7 cellular contexts compared by ENCODE assay signal in the genomic region with DNA sequence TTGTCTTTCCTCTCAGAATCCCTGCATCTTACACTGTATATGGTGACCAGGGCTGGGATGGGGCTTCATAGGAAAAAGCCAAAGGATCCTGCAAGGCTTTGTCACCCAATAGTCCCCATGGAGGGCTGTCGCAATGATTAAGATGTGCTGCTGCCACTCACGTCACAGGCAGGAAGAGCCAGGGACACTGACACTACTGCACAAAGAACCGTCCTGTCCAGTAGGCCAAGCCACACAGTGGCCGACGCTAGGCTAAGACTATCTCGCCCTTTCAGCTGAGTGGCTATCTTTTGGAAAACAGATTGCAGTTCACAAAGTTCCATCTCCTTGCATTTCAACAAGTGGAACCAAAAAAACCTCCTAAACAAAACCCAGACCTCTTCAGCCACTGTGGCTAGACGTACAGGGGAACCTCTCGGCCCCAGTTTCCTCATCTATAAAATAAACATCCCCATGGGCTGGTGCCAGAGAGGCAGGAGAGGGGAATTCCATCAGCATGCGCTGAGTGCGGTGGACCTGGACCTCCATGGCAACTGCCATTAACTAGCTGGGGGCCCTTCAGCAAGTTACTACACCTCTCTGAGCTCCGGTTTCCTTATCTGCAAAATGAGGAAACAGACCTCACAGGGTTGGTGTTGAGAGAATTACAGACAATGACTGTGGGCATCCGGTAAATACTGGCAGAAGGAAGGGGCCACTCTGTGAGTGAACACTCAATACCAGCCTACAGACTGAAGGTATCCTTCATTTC. TPM values are rescaled to one million over a fixed set of nuclear protein-coding genes. Genes with fewer than 3 reads are reported as not detected.
DNase-seq lines count a peak whose midpoint lies in the region; ATAC-seq and TF ChIP-seq lines count a peak whose summit lies in the region.

No MANE protein-coding gene starts in this region.

- 52 to 68% (median 64%) methylated on average over 7 to 12 of the region's 12 CpGs for WGBS in adrenal gland, 4 donors
- 71% methylated on average over 11 of the region's 12 CpGs for WGBS in mesenchymal stem cell

- no peak overlapping the region for H4K91ac ChIP-seq in mesenchymal stem cell (ENCODE audit: low read length)

- no peak overlapping the region for H2AFZ ChIP-seq in mesenchymal stem cell (ENCODE audit: low read depth, low read length)

- H3K4me2 ChIP-seq in mesenchymal stem cell (ENCODE audit: low read length, poor library complexity, severe bottlenecking) = no peak overlapping the region

- H3K9ac ChIP-seq in mesenchymal stem cell (ENCODE audit: low read length) = no peak overlapping the region

- intact Hi-C loops in adrenal gland (cut with DNase I) = no loop called here

- peak overlapping the region; percentile 19 to 51 for H3K18ac ChIP-seq in mesenchymal stem cell (ENCODE audit: low read depth in 1 of 2, low read length in 2 of 2)

- no peak overlapping the region for H3K4me3 ChIP-seq in adrenal gland
- no peak overlapping the region for H3K4me3 ChIP-seq in mesenchymal stem cell (ENCODE audit: insufficient read depth in 1 of 2, low read depth in 1 of 2, low read length in 2 of 2)

- TF ChIP-seq POLR2A in adrenal gland (IDR thresholded peaks at IDR 0.05) = no peak

- H4K8ac ChIP-seq in mesenchymal stem cell (ENCODE audit: low read length) = no peak overlapping the region

- H3K9me3 ChIP-seq in adrenal gland (replicated peaks in 1 of 3) (no peaks in the 10 kb centered on the region), mesenchymal stem cell (ENCODE audit: control insufficient read depth, low read length) (no peaks in the 10 kb centered on the region)

- H3K27ac ChIP-seq in adrenal gland = peak overlapping the region in 4 of 5 donors; percentile 20 to 87 (median 47)
- H3K27ac ChIP-seq in mesenchymal stem cell (ENCODE audit: low read length, poor library complexity, severe bottlenecking) = no peak overlapping the region

- ATAC-seq in GM19468 (IDR thresholded peaks at IDR 0.05; ENCODE audit: extremely low read depth, unreplicated experiment) = peak; percentile 37

- no peaks in the 10 kb centered on the region for H3K79me1 ChIP-seq in mesenchymal stem cell (replicated peaks; ENCODE audit: low read length, poor library complexity, severe bottlenecking)

- no peak overlapping the region for H2BK120ac ChIP-seq in mesenchymal stem cell (ENCODE audit: low read depth, low read length)

- peak overlapping the region in 1 of 2 experiments; percentile 66 for H2BK12ac ChIP-seq in mesenchymal stem cell (ENCODE audit: low read length in 2 of 2)

- H2BK5ac ChIP-seq in mesenchymal stem cell (ENCODE audit: low read depth, low read length, poor library complexity, severe bottlenecking) = no peak overlapping the region

- no peak overlapping the region for H3K14ac ChIP-seq in mesenchymal stem cell (ENCODE audit: low read length in 2 of 2)

- H2AK5ac ChIP-seq in mesenchymal stem cell (ENCODE audit: low read length, severe bottlenecking) = no peak overlapping the region

- peaks cover 4 to 71% of the 10 kb centered on the region in 2 donors for H3K4me1 ChIP-seq in adrenal gland (replicated peaks in 1 of 2)
- peaks cover 40% of the 10 kb centered on the region for H3K4me1 ChIP-seq in mesenchymal stem cell (ENCODE audit: control insufficient read depth, insufficient read depth, low read depth, low read length)

- TF ChIP-seq CTCF in adrenal gland (IDR thresholded peaks at IDR 0.05) = no peak

- H3K23ac ChIP-seq in mesenchymal stem cell (ENCODE audit: low read length in 2 of 2) = no peak overlapping the region

- H3K36me3 ChIP-seq in adrenal gland (replicated peaks in 1 of 2) (peaks cover 0 to 10% of the 10 kb centered on the region in 2 donors), mesenchymal stem cell (ENCODE audit: control insufficient read depth in 1 of 2, insufficient read depth in 2 of 2, low read depth in 1 of 2, low read length in 2 of 2) (peaks cover 44 to 57% of the 10 kb centered on the region in 2 experiments)

- no peaks in the 10 kb centered on the region for H3K27me3 ChIP-seq in adrenal gland
- no peaks in the 10 kb centered on the region for H3K27me3 ChIP-seq in mesenchymal stem cell (ENCODE audit: control insufficient read depth in 1 of 2, insufficient read depth in 1 of 2, low read length in 2 of 2)

- no peak overlapping the region for H3K4ac ChIP-seq in mesenchymal stem cell (ENCODE audit: low read depth in 1 of 2, low read length in 2 of 2)

- no peak overlapping the region for H2BK15ac ChIP-seq in mesenchymal stem cell (ENCODE audit: low read depth, poor library complexity, severe bottlenecking)

- peak; percentile 61 for DNase-seq in KG1 (lab: John Stamatoyannopoulos, UW)
- DNase-seq in adrenal gland = peak in 4 of 7 donors; percentile 31 to 78 (median 49)
- peak; percentile 90 for DNase-seq in mesenchymal stem cell
- DNase-seq in NCI-H2171 (lab: John Stamatoyannopoulos, UW) = no peak
- DNase-seq in NCI-H1092 (lab: John Stamatoyannopoulos, UW) = no peak
- no peak for DNase-seq in SK-N-DZ (ENCODE audit: low spot score)

RNA-seq across cellular contexts. Expression of a gene that starts 8.7 kb away (rescaled TPM):
- total RNA-seq in adrenal gland = 100 to 1,000 TPM; 110 to 386 (median 204) TPM
- polyA plus RNA-seq in adrenal gland = 100 to 1,000 TPM; 156 to 314 (median 171) TPM
- 431 TPM for polyA plus RNA-seq in mesenchymal stem cell (2013, experiment 1 of 2)
- polyA plus RNA-seq in mesenchymal stem cell (2013, experiment 2 of 2) = 426 TPM
- polyA plus RNA-seq in SK-N-DZ (2014; cell fraction: cytosol; rRNA removed) = 68.7 and 78.3 TPM in 2 replicates
- 34.4 and 48.8 TPM in 2 replicates for polyA plus RNA-seq in SK-N-DZ (2014; cell fraction: nucleus; rRNA removed)

Comparison
In these comparisons a context has a peak if more than half of its experiments do, and no peak if none do; other contexts are left out.
1. DNase-seq: peak in KG1 (single experiment), adrenal gland (4 of 7) and mesenchymal stem cell (single experiment); none in NCI-H2171 (single experiment), NCI-H1092 (single experiment) and SK-N-DZ (single experiment).